Comparison of ENCODE assay signal across 19 cellular contexts in the genomic region with DNA sequence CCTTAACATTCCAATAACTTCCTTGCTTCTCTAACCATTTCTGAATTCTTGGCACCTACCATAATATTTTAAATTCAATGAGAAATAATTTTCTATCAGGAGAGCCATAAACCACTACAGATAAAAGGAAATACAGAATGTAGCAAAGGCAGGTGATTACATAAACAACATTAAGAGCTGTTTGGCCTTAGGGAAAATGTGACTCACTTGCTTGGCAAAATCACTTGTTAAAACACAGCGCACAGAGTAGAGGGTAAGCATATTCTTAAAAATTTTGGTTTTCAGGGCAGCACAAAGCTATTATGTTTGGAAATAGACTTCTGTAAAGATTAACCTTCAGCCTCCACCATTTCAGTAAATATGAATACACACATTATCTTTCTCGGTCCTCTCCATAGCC. TPM values are rescaled to one million over a fixed set of nuclear protein-coding genes. Genes with fewer than 3 reads are reported as not detected.
DNase-seq lines count a peak whose midpoint lies in the region; TF ChIP-seq lines count a peak whose summit lies in the region.
"Had no signal": no experiment of that assay in that cellular context is flagged by ENCODE, and none has a peak within 500 bp of the region (broad histone marks: within the 10 kb centered on the region; RNA-seq: fewer than 3 reads in every experiment).

No MANE protein-coding gene starts in this region.

- H3K4me3 ChIP-seq in adipocyte (ENCODE audit: low read length): no peak overlapping the region
- no peak overlapping the region for H3K4me3 ChIP-seq in fibroblast of the aortic adventitia (ENCODE audit: low read depth, low read length)
- H3K4me3 ChIP-seq: Peyer's patch, SK-N-MC had no signal

- H3K9ac ChIP-seq in adipocyte (ENCODE audit: low read length): no peak overlapping the region

- peaks cover 6% of the 10 kb centered on the region for H3K27me3 ChIP-seq in adipocyte (replicated peaks; ENCODE audit: control insufficient read depth, insufficient read depth, low read length)
- H3K27me3 ChIP-seq: Peyer's patch had no signal

- TF ChIP-seq CTCF in fibroblast of the aortic adventitia (IDR thresholded peaks at IDR 0.05; ENCODE audit: insufficient read depth, low read length): no peak
- TF ChIP-seq CTCF in GM20000 (IDR thresholded peaks at IDR 0.05; ENCODE audit: extremely low read depth, missing control alignments): no peak
- TF ChIP-seq CTCF in GM10266 (IDR thresholded peaks at IDR 0.05; ENCODE audit: control insufficient read depth, insufficient read depth, low read depth, missing control alignments): no peak

- no peaks in the 10 kb centered on the region for H3K36me3 ChIP-seq in adipocyte (ENCODE audit: control insufficient read depth, insufficient read depth, low read length, severe bottlenecking)
- H3K36me3 ChIP-seq: Peyer's patch had no signal

- no peaks in the 10 kb centered on the region for H3K4me1 ChIP-seq in adipocyte (ENCODE audit: control insufficient read depth, insufficient read depth, low read length)
- H3K4me1 ChIP-seq: Peyer's patch had no signal

- DNase-seq in EL (peak; percentile 12), NCI-H226 (peak; percentile 6), adipocyte (ENCODE audit: low read depth) (peak; percentile 46), fibroblast of the aortic adventitia (ENCODE audit: low read depth) (peak; percentile 52), NCI-H2196 (lab: John Stamatoyannopoulos, UW; ENCODE audit: unreplicated experiment) (no peak), T-helper 2 cell (no peak), GM20000 (ENCODE audit: low spot score) (no peak), GM10266 (ENCODE audit: extremely low spot score) (no peak)
- DNase-seq: CD4-positive, alpha-beta T cell; DMS153; KBM-7; MV-4-11; NCI-H1694 treated with DMSO at 0.1 percent for 48 hours; NCI-H510A treated with DMSO at 0.1 percent for 48 hours; Peyer's patch; SHP77 had no signal

- H3K9me3 ChIP-seq in adipocyte (ENCODE audit: control insufficient read depth, low read length): no peaks in the 10 kb centered on the region
- H3K9me3 ChIP-seq: Peyer's patch had no signal

RNA-seq across cellular contexts. Expression of gene IZUMO1R, which starts 26.4 kb away (rescaled TPM):
- total RNA-seq in fibroblast of the aortic adventitia (ENCODE audit: low replicate concordance): not detected in 2 replicates
- total RNA-seq: CD4-positive, alpha-beta T cell; Daoy; HepG2; Peyer's patch had no signal

Comparison
In these comparisons a context has a peak if more than half of its experiments do, and no peak if none do; other contexts are left out.
1. DNase-seq: peak in EL (single experiment), NCI-H226 (single experiment), adipocyte (single experiment) and fibroblast of the aortic adventitia (single experiment); none in NCI-H2196 (single experiment), T-helper 2 cell (0 of 5), GM20000 (single experiment) and GM10266 (single experiment).